In genomic region chr15:53171571-53171970, GRCh38 we compare ENCODE assay signal across 8 cellular contexts.
"Had no signal": no experiment of that assay in that cellular context is flagged by ENCODE, and none has a peak within 500 bp of the region (broad histone marks: within the 10 kb centered on the region; RNA-seq: fewer than 3 reads in every experiment).

No MANE protein-coding gene starts in this region.

- FAIRE-seq: G401.6, GM12878, GM12891, GM12892, GM18507, GM19239 had no signal

- H3K4me3 ChIP-seq: GM12878 had no signal

- ATAC-seq: GM12878 had no signal

- DNase-seq: GDM1, GF-D8 had no signal
